22 cellular contexts compared by ENCODE assay signal in the genomic region with DNA sequence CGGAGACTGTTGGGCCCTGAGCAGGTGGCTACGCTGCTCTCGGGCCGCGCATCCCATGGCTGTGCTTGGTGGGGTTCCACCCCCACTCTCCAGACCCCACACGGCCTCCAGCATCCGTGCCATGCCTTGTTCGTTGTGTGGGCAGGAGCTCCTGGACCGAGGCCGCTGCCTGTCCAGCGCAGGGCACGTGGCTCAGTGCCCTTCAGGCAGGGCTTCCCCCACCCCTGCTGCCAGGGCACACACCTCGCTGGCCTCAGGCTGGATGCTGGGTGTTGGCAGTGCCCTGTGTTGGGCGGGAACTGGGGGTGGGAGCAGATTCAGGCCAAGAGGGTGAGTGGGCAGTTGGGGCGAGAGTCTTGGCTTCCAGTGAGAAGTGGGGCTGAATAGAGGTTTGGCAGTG. TPM values are rescaled to one million over a fixed set of nuclear protein-coding genes. Genes with fewer than 3 reads are reported as not detected.
A peak's percentile ranks its signal among the peaks of the same experiment; 100 is the strongest.
DNase-seq lines count a peak whose midpoint lies in the region; ATAC-seq, FAIRE-seq and TF ChIP-seq lines count a peak whose summit lies in the region.
"Had no signal": no experiment of that assay in that cellular context is flagged by ENCODE, and none has a peak within 500 bp of the region (broad histone marks: within the 10 kb centered on the region; RNA-seq: fewer than 3 reads in every experiment).

No MANE protein-coding gene starts in this region.

- H3K36me3 Mint-ChIP-seq in neural crest cell (ENCODE audit: low read depth) = no peaks in the 10 kb centered on the region

- H3K4me1 ChIP-seq in HepG2 (ENCODE audit: insufficient read depth, low read length) (no peaks in the 10 kb centered on the region), right lobe of liver (no peaks in the 10 kb centered on the region)

- no peaks in the 10 kb centered on the region for H3K9me3 ChIP-seq in HepG2 (ENCODE audit: low read length)
- no peaks in the 10 kb centered on the region for H3K9me3 ChIP-seq in right lobe of liver

- no peak overlapping the region for H3K27ac ChIP-seq in HepG2 (ENCODE audit: extremely low read length, insufficient read depth, low read length)
- no peak overlapping the region for H3K27ac ChIP-seq in right lobe of liver
- H3K27ac ChIP-seq: C4-2B, GM23248 had no signal

- in situ Hi-C loops in HepG2 (cut with HindIII; ENCODE audit: extremely low pct_ligation_motif_present, low pct_unique_long_range_greater_than_20kb) = no loop called here

- H3K27me3 Mint-ChIP-seq in neural crest cell (ENCODE audit: low read depth) = peaks cover 3% of the 10 kb centered on the region
- H3K27me3 Mint-ChIP-seq: CD4-positive, alpha-beta memory T cell had no signal

- TF ChIP-seq CTCF in HepG2 (CRISPR knock-in tag; IDR thresholded peaks at IDR 0.05) (no peak), right lobe of liver (IDR thresholded peaks at IDR 0.05) (no peak), neural crest cell (conservative IDR thresholded peaks at IDR 0.05) (no peak)

- peak overlapping the region; percentile 57 for H3K27ac Mint-ChIP-seq in neural crest cell (ENCODE audit: unreplicated experiment)
- H3K27ac Mint-ChIP-seq: CD4-positive, alpha-beta memory T cell had no signal

- H3K27me3 ChIP-seq in HepG2 (ENCODE audit: control insufficient read depth in 1 of 2, insufficient read depth in 2 of 2, low read length in 2 of 2) = no peaks in the 10 kb centered on the region
- no peaks in the 10 kb centered on the region for H3K27me3 ChIP-seq in right lobe of liver

- H4K20me1 ChIP-seq in HepG2 (ENCODE audit: insufficient read depth, low read length) = no peaks in the 10 kb centered on the region

- TF ChIP-seq EP300 in HepG2 (IDR thresholded peaks at IDR 0.05; ENCODE audit: low read depth in 2 of 2, low read length in 2 of 2) (no peak), HepG2 (CRISPR knock-in tag; IDR thresholded peaks at IDR 0.05; ENCODE audit: borderline replicate concordance) (no peak)

- peaks cover 2% of the 10 kb centered on the region for H3K9me3 Mint-ChIP-seq in neural crest cell

- H3K4me2 ChIP-seq in HepG2 (ENCODE audit: low read depth, low read length) = no peak overlapping the region

- H3K4me1 Mint-ChIP-seq in neural crest cell = peaks cover 5% of the 10 kb centered on the region

- intact Hi-C loops in HepG2 (cut with micrococcal nuclease; ENCODE audit: unreplicated experiment) = no loop called here
- intact Hi-C loops in right lobe of liver (cut with DNase I) = no loop called here

- peaks cover 2% of the 10 kb centered on the region for H3K79me2 ChIP-seq in HepG2 (ENCODE audit: insufficient read depth, low read length)

- whole genome bisulfite sequencing in HepG2 (ENCODE audit: low lambda C conversion rate) = over 99% methylated on average over 8 of the region's 15 CpGs
- 90% methylated on average over 5 of the region's 15 CpGs for WGBS in right lobe of liver (ENCODE audit: insufficient coverage, low coverage, low lambda C conversion rate, missing lambda C conversion rate)

- H3K9ac ChIP-seq in HepG2 (ENCODE audit: insufficient read depth, low read depth, low read length) = no peak overlapping the region
- H3K9ac ChIP-seq: GM23248 had no signal

- FAIRE-seq in HepG2 (lab: Jason Lieb, UNC) = no peak
- FAIRE-seq: D721Med, GM12892, GM19239 had no signal

- POLR2A ChIA-PET in HepG2 (lab: Yijun Ruan, JAX) = no interaction called here

- TF ChIP-seq RAD21 in HepG2 (CRISPR knock-in tag; IDR thresholded peaks at IDR 0.05) = no peak

- H2AFZ ChIP-seq in HepG2 (ENCODE audit: low read length) = no peak overlapping the region
- H2AFZ ChIP-seq: GM23248 had no signal

- TF ChIP-seq POLR2A in HepG2 (IDR thresholded peaks at IDR 0.05; ENCODE audit: insufficient read depth in 1 of 2, low read depth in 2 of 2, low read length in 2 of 2) = no peak
- no peak for TF ChIP-seq POLR2A in right lobe of liver (IDR thresholded peaks at IDR 0.05)

- H3K4me3 ChIP-seq in HepG2 (replicated peaks in 1 of 3; ENCODE audit: insufficient read depth in 1 of 3, low read depth in 2 of 3, low read length in 3 of 3) (no peak overlapping the region), right lobe of liver (no peak overlapping the region)
- H3K4me3 ChIP-seq: GM23248 had no signal

- BruUV-seq in HepG2 (replicated peaks; lab: Mats Ljungman, UMichigan) = no TSS peak

- DNase-seq in HepG2 (ENCODE audit: low spot score) (no peak), right lobe of liver (no peak), cerebellum (ENCODE audit: low spot score) (peak; percentile 59), neural crest cell (ENCODE audit: low read depth, low spot score) (no peak), RPMI8226 (no peak), epidermal melanocyte (ENCODE audit: insufficient read length, low spot score) (no peak)
- DNase-seq: 8988T, AML-193, DMS153, DMS79 treated with DMSO at 0.1 percent for 48 hours, EL, GDM1, GM23248, H7 had no signal

- no peak overlapping the region for H3K4me3 Mint-ChIP-seq in neural crest cell
- H3K4me3 Mint-ChIP-seq: CD4-positive, alpha-beta memory T cell had no signal

- CTCF ChIA-PET in HepG2 (lab: Yijun Ruan, JAX; ENCODE audit: low intra/inter-chr PET ratio, low total read pairs) = no interaction called here

- ATAC-seq in HepG2 = no peak
- ATAC-seq in right lobe of liver = no peak
- no peak for ATAC-seq in HG03378 (IDR thresholded peaks at IDR 0.05; ENCODE audit: unreplicated experiment)
- ATAC-seq in GM21619 (IDR thresholded peaks at IDR 0.05; ENCODE audit: unreplicated experiment) = no peak

- H3K36me3 ChIP-seq in HepG2 (replicated peaks in 1 of 2; ENCODE audit: control insufficient read depth in 1 of 2, insufficient read depth in 2 of 2, low read length in 2 of 2) (peaks cover 12 to 50% of the 10 kb centered on the region in 2 experiments; a peak in 4 of 5 replicates), right lobe of liver (peaks cover 0 to 9% (median 0%) of the 10 kb centered on the region in 4 donors)

RNA-seq across cellular contexts. Expression of a gene that starts 9.9 kb away (rescaled TPM):
- 21.9 and 34.7 TPM in 2 replicates for total RNA-seq in HepG2 (2016; rRNA removed; fragmentation: Illumina TruSeq; extraction: Trizol)
- total RNA-seq in HepG2 (2016; cell fraction: cytosol; rRNA removed; fragmentation: Illumina TruSeq; extraction: Trizol; ENCODE audit: low read depth) = 25.5 and 28.3 TPM in 2 replicates
- total RNA-seq in HepG2 (2016; cell fraction: insoluble cytoplasmic fraction; rRNA removed; fragmentation: Illumina TruSeq; extraction: Trizol) = 20.0 and 36.5 TPM in 2 replicates
- 37.0 and 42.3 TPM in 2 replicates for total RNA-seq in HepG2 (2016; cell fraction: membrane; rRNA removed; fragmentation: Illumina TruSeq; extraction: Trizol)
- 30.0 and 34.9 TPM in 2 replicates for total RNA-seq in HepG2 (2016; cell fraction: nucleus; rRNA removed; fragmentation: Illumina TruSeq; extraction: Trizol)
- polyA plus RNA-seq in HepG2 (2011; rRNA removed) = 85.2 and 85.8 TPM in 2 replicates
- 52.8 and 75.3 TPM in 2 replicates for polyA plus RNA-seq in HepG2 (2011; cell fraction: cytosol; rRNA removed)
- 132 and 197 TPM in 2 replicates for polyA plus RNA-seq in HepG2 (2011; cell fraction: nucleus; rRNA removed)
- 47.5 and 47.9 TPM in 2 replicates for polyA plus RNA-seq in HepG2 (2012)
- 23.5 and 27.3 TPM in 2 replicates for polyA plus RNA-seq in HepG2 (2016; cell fraction: cytosol; fragmentation: Illumina TruSeq; extraction: Trizol; ENCODE audit: low read depth)
- 26.8 and 34.6 TPM in 2 replicates for polyA plus RNA-seq in HepG2 (2016; cell fraction: insoluble cytoplasmic fraction; fragmentation: Illumina TruSeq; extraction: Trizol; ENCODE audit: low read depth)
- polyA plus RNA-seq in HepG2 (2016; cell fraction: membrane; fragmentation: Illumina TruSeq; extraction: Trizol; ENCODE audit: low read depth) = 39.3 and 40.3 TPM in 2 replicates
- polyA plus RNA-seq in HepG2 (2016; cell fraction: nucleus; fragmentation: Illumina TruSeq; extraction: Trizol; ENCODE audit: insufficient read depth, low read depth) = 76.9 and 79.5 TPM in 2 replicates
- 29.4 and 69.2 TPM in 2 replicates for polyA minus RNA-seq in HepG2 (2011; rRNA and poly(A)+ RNA removed; ENCODE audit: low replicate concordance)
- 14.4 and 24.4 TPM in 2 replicates for polyA minus RNA-seq in HepG2 (2011; cell fraction: cytosol; rRNA and poly(A)+ RNA removed)
- polyA minus RNA-seq in HepG2 (2011; cell fraction: nucleus; rRNA and poly(A)+ RNA removed) = 41.4 and 57.0 TPM in 2 replicates
- total RNA-seq in right lobe of liver = 10 to 100 TPM; 10.3 to 20.1 (median 15.8) TPM
- total RNA-seq in cerebellum = 30.8 TPM
- 8.6 and 10.6 TPM in 2 replicates for total RNA-seq in neural crest cell

RNA-seq across cellular contexts. Expression of a gene that starts 40.9 kb away (rescaled TPM):
- not detected in 2 replicates for total RNA-seq in HepG2 (2016; rRNA removed; fragmentation: Illumina TruSeq; extraction: Trizol)
- total RNA-seq in HepG2 (2016; cell fraction: cytosol; rRNA removed; fragmentation: Illumina TruSeq; extraction: Trizol; ENCODE audit: low read depth) = not detected in 2 replicates
- not detected in 2 replicates for total RNA-seq in HepG2 (2016; cell fraction: insoluble cytoplasmic fraction; rRNA removed; fragmentation: Illumina TruSeq; extraction: Trizol)
- total RNA-seq in HepG2 (2016; cell fraction: membrane; rRNA removed; fragmentation: Illumina TruSeq; extraction: Trizol) = not detected in 2 replicates
- not detected in 2 replicates for total RNA-seq in HepG2 (2016; cell fraction: nucleus; rRNA removed; fragmentation: Illumina TruSeq; extraction: Trizol)
- 0.22 TPM in 1 of 2 replicates, not detected in the other for polyA plus RNA-seq in HepG2 (2011; rRNA removed)
- 0.09 TPM in 1 of 2 replicates, not detected in the other for polyA plus RNA-seq in HepG2 (2011; cell fraction: cytosol; rRNA removed)
- 0.08 TPM in 1 of 2 replicates, not detected in the other for polyA plus RNA-seq in HepG2 (2011; cell fraction: nucleus; rRNA removed)
- polyA plus RNA-seq in HepG2 (2012) = not detected in 2 replicates
- not detected in 2 replicates for polyA plus RNA-seq in HepG2 (2016; cell fraction: cytosol; fragmentation: Illumina TruSeq; extraction: Trizol; ENCODE audit: low read depth)
- polyA plus RNA-seq in HepG2 (2016; cell fraction: insoluble cytoplasmic fraction; fragmentation: Illumina TruSeq; extraction: Trizol; ENCODE audit: low read depth) = not detected in 2 replicates
- not detected in 2 replicates for polyA plus RNA-seq in HepG2 (2016; cell fraction: membrane; fragmentation: Illumina TruSeq; extraction: Trizol; ENCODE audit: low read depth)
- not detected in 2 replicates for polyA plus RNA-seq in HepG2 (2016; cell fraction: nucleus; fragmentation: Illumina TruSeq; extraction: Trizol; ENCODE audit: insufficient read depth, low read depth)
- 0.51 TPM in 1 of 2 replicates, not detected in the other for polyA minus RNA-seq in HepG2 (2011; rRNA and poly(A)+ RNA removed; ENCODE audit: low replicate concordance)
- not detected in 2 replicates for polyA minus RNA-seq in HepG2 (2011; cell fraction: cytosol; rRNA and poly(A)+ RNA removed)
- polyA minus RNA-seq in HepG2 (2011; cell fraction: nucleus; rRNA and poly(A)+ RNA removed) = not detected in 2 replicates
- under 1 TPM in 1 of 6 experiments, not detected in 5; 0.55 TPM for total RNA-seq in right lobe of liver
- 2.9 TPM for total RNA-seq in cerebellum
- total RNA-seq in neural crest cell = 0.18 and 0.54 TPM in 2 replicates
- total RNA-seq: CD4-positive, alpha-beta memory T cell; GM23248; HT-29 had no signal
- polyA plus RNA-seq: CD4-positive, alpha-beta memory T cell; GM23248 had no signal

RNA-seq across cellular contexts. Expression of a gene that starts 56.5 kb away (rescaled TPM):
- 0.27 TPM in 1 of 2 replicates, not detected in the other for total RNA-seq in HepG2 (2016; rRNA removed; fragmentation: Illumina TruSeq; extraction: Trizol)
- total RNA-seq in HepG2 (2016; cell fraction: cytosol; rRNA removed; fragmentation: Illumina TruSeq; extraction: Trizol; ENCODE audit: low read depth) = 0.09 TPM in 1 of 2 replicates, not detected in the other
- total RNA-seq in HepG2 (2016; cell fraction: insoluble cytoplasmic fraction; rRNA removed; fragmentation: Illumina TruSeq; extraction: Trizol) = 0.09 and 0.10 TPM in 2 replicates
- 0.07 and 0.09 TPM in 2 replicates for total RNA-seq in HepG2 (2016; cell fraction: membrane; rRNA removed; fragmentation: Illumina TruSeq; extraction: Trizol)
- total RNA-seq in HepG2 (2016; cell fraction: nucleus; rRNA removed; fragmentation: Illumina TruSeq; extraction: Trizol) = 0.28 and 0.66 TPM in 2 replicates
- 0.57 and 0.62 TPM in 2 replicates for polyA plus RNA-seq in HepG2 (2011; rRNA removed)
- 0.13 TPM in 2 replicates for polyA plus RNA-seq in HepG2 (2011; cell fraction: cytosol; rRNA removed)
- 4.1 and 5.0 TPM in 2 replicates for polyA plus RNA-seq in HepG2 (2011; cell fraction: nucleus; rRNA removed)
- 0.67 and 2.1 TPM in 2 replicates for polyA plus RNA-seq in HepG2 (2012)
- 0.05 TPM in 1 of 2 replicates, not detected in the other for polyA plus RNA-seq in HepG2 (2016; cell fraction: cytosol; fragmentation: Illumina TruSeq; extraction: Trizol; ENCODE audit: low read depth)
- 0.08 and 0.10 TPM in 2 replicates for polyA plus RNA-seq in HepG2 (2016; cell fraction: insoluble cytoplasmic fraction; fragmentation: Illumina TruSeq; extraction: Trizol; ENCODE audit: low read depth)
- polyA plus RNA-seq in HepG2 (2016; cell fraction: membrane; fragmentation: Illumina TruSeq; extraction: Trizol; ENCODE audit: low read depth) = 0.11 TPM in 1 of 2 replicates, not detected in the other
- polyA plus RNA-seq in HepG2 (2016; cell fraction: nucleus; fragmentation: Illumina TruSeq; extraction: Trizol; ENCODE audit: insufficient read depth, low read depth) = 0.48 and 0.64 TPM in 2 replicates
- polyA minus RNA-seq in HepG2 (2011; rRNA and poly(A)+ RNA removed; ENCODE audit: low replicate concordance) = 0.56 TPM in 1 of 2 replicates, not detected in the other
- polyA minus RNA-seq in HepG2 (2011; cell fraction: cytosol; rRNA and poly(A)+ RNA removed) = 0.20 TPM in 1 of 2 replicates, not detected in the other
- polyA minus RNA-seq in HepG2 (2011; cell fraction: nucleus; rRNA and poly(A)+ RNA removed) = 0.77 and 0.99 TPM in 2 replicates
- total RNA-seq in right lobe of liver = 1 to 10 TPM in 2 of 6 experiments, under 1 TPM in 3, not detected in 1; 0.16 to 3.5 (median 0.32) TPM
- total RNA-seq in cerebellum = 0.36 TPM
- total RNA-seq in neural crest cell = 0.12 and 0.32 TPM in 2 replicates
- total RNA-seq: CD4-positive, alpha-beta memory T cell; GM23248; H7; HT-29 had no signal
- polyA plus RNA-seq: CD4-positive, alpha-beta memory T cell; GM23248 had no signal
